Comparison of ENCODE assay signal across 25 cellular contexts in the genomic region with DNA sequence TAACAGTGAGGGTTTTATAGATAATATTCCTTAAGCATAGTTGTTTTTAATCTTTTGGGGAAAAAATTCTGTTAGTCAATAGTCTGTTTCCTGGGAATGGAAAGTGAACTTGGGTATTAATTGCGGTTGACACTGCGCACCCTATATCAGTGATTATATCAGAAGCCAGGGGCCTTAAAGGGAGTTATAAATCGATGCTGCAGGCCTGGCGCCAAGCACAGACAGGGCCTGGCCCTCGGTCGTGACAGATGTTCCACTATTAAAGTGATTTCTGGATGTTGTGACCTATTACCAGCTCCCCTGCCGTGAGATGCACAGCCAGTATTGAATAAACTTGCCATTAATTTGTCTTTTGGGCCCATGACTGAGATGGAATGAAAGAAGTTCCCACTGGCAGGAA. TPM values are rescaled to one million over a fixed set of nuclear protein-coding genes. Genes with fewer than 3 reads are reported as not detected.
DNase-seq lines count a peak whose midpoint lies in the region; ATAC-seq and TF ChIP-seq lines count a peak whose summit lies in the region.
"Had no signal": no experiment of that assay in that cellular context is flagged by ENCODE, and none has a peak within 500 bp of the region (broad histone marks: within the 10 kb centered on the region; RNA-seq: fewer than 3 reads in every experiment).

No MANE protein-coding gene starts in this region.

- H3K4me3 Mint-ChIP-seq in neural progenitor cell (no peak overlapping the region), immature natural killer cell (no peak overlapping the region)
- no peak overlapping the region for H3K4me3 Mint-ChIP-seq in activated naive CD8-positive, alpha-beta T cell treated with anti-CD3 and anti-CD28 coated beads, Interleukin-2, amount 50 U/mL, for 24 hours
- H3K4me3 Mint-ChIP-seq: CD8-positive, alpha-beta T cell had no signal

- peak overlapping the region; percentile 19 for H3K27ac Mint-ChIP-seq in neural progenitor cell
- no peak overlapping the region for H3K27ac Mint-ChIP-seq in activated naive CD8-positive, alpha-beta T cell treated with anti-CD3 and anti-CD28 coated beads, Interleukin-2, amount 50 U/mL, for 24 hours
- H3K27ac Mint-ChIP-seq in immature natural killer cell = no peak overlapping the region
- H3K27ac Mint-ChIP-seq: CD8-positive, alpha-beta T cell had no signal

- no peak overlapping the region for H2AFZ ChIP-seq in neural progenitor cell (replicated peaks)

- DNase-seq in DMS 273 (lab: John Stamatoyannopoulos, UW; ENCODE audit: unreplicated experiment) (peak; percentile 26), DMS 273 treated with DMSO at 0.1 percent for 48 hours (lab: John Stamatoyannopoulos, UW) (no peak), NCI-H446 treated with DMSO at 0.1 percent for 48 hours (lab: John Stamatoyannopoulos, UW) (peak; percentile 17), adipocyte (ENCODE audit: low read depth) (no peak), neural progenitor cell (ENCODE audit: low spot score) (no peak), immature natural killer cell (no peak)
- DNase-seq in activated naive CD8-positive, alpha-beta T cell treated with anti-CD3 and anti-CD28 coated beads, Interleukin-2, amount 50 U/mL, for 24 hours = no peak
- DNase-seq: ACHN; C1 segment of cervical spinal cord; CD8-positive, alpha-beta T cell; DMS53; GF-D8; NCI-H1092 treated with DMSO at 0.1 percent for 48 hours; NCI-H1436 treated with DMSO at 0.1 percent for 48 hours; NCI-H2029; NCI-H2171 treated with DMSO at 0.1 percent for 48 hours; NCI-H774; Peyer's patch; SW 1271 had no signal

- H3K9me3 ChIP-seq in adipocyte (ENCODE audit: control insufficient read depth, low read length) (no peaks in the 10 kb centered on the region), neural progenitor cell (ENCODE audit: low read depth) (no peaks in the 10 kb centered on the region)
- H3K9me3 ChIP-seq: Peyer's patch, SJSA1 had no signal

- no peaks in the 10 kb centered on the region for H4K20me1 ChIP-seq in neural progenitor cell (ENCODE audit: low read depth)

- H3K4me3 ChIP-seq in adipocyte (ENCODE audit: low read length) (peak overlapping the region; percentile 13), neural progenitor cell (no peak overlapping the region)
- H3K4me3 ChIP-seq: Peyer's patch, SJSA1 had no signal

- H3K9me3 Mint-ChIP-seq in neural progenitor cell (peaks cover 10% of the 10 kb centered on the region), immature natural killer cell (peaks cover 0 to 14% (median 1%) of the 10 kb centered on the region in 6 donors)
- no peaks in the 10 kb centered on the region for H3K9me3 Mint-ChIP-seq in activated naive CD8-positive, alpha-beta T cell treated with anti-CD3 and anti-CD28 coated beads, Interleukin-2, amount 50 U/mL, for 24 hours

- H3F3A ChIP-seq in neural progenitor cell (ENCODE audit: low read depth) = no peaks in the 10 kb centered on the region

- H3K27me3 Mint-ChIP-seq in neural progenitor cell (ENCODE audit: insufficient read depth, low read depth) = peaks cover 4% of the 10 kb centered on the region
- no peaks in the 10 kb centered on the region for H3K27me3 Mint-ChIP-seq in activated naive CD8-positive, alpha-beta T cell treated with anti-CD3 and anti-CD28 coated beads, Interleukin-2, amount 50 U/mL, for 24 hours
- H3K27me3 Mint-ChIP-seq in immature natural killer cell (ENCODE audit: low read depth in 3 of 3) = no peaks in the 10 kb centered on the region

- H3K4me1 Mint-ChIP-seq in neural progenitor cell (peaks cover 29% of the 10 kb centered on the region), immature natural killer cell (no peaks in the 10 kb centered on the region)
- no peaks in the 10 kb centered on the region for H3K4me1 Mint-ChIP-seq in activated naive CD8-positive, alpha-beta T cell treated with anti-CD3 and anti-CD28 coated beads, Interleukin-2, amount 50 U/mL, for 24 hours

- no peaks in the 10 kb centered on the region for H3K36me3 ChIP-seq in adipocyte (ENCODE audit: control insufficient read depth, insufficient read depth, low read length, severe bottlenecking)
- no peaks in the 10 kb centered on the region for H3K36me3 ChIP-seq in neural progenitor cell
- H3K36me3 ChIP-seq: Peyer's patch, SJSA1 had no signal

- no peak overlapping the region for H3K27ac ChIP-seq in neural progenitor cell
- H3K27ac ChIP-seq: 22Rv1, HL-60, KMS-11, Peyer's patch, SJSA1 had no signal

- ATAC-seq in GM19397 (IDR thresholded peaks at IDR 0.05; ENCODE audit: unreplicated experiment) = no peak
- no peak for ATAC-seq in activated naive CD8-positive, alpha-beta T cell treated with anti-CD3 and anti-CD28 coated beads, Interleukin-2, amount 50 U/mL, for 24 hours
- ATAC-seq: CD8-positive, alpha-beta T cell had no signal

- H3K27me3 ChIP-seq in adipocyte (replicated peaks; ENCODE audit: control insufficient read depth, insufficient read depth, low read length) (no peaks in the 10 kb centered on the region), neural progenitor cell (no peaks in the 10 kb centered on the region)
- H3K27me3 ChIP-seq: Peyer's patch, SJSA1 had no signal

- H3K79me2 ChIP-seq in neural progenitor cell (ENCODE audit: low read depth) = no peaks in the 10 kb centered on the region

- H3K4me1 ChIP-seq in adipocyte (ENCODE audit: control insufficient read depth, insufficient read depth, low read length) = peaks cover 22% of the 10 kb centered on the region
- H3K4me1 ChIP-seq in neural progenitor cell = peaks cover 19% of the 10 kb centered on the region
- H3K4me1 ChIP-seq: Peyer's patch, SJSA1 had no signal

- H3K36me3 Mint-ChIP-seq in neural progenitor cell (peaks cover 2% of the 10 kb centered on the region), immature natural killer cell (no peaks in the 10 kb centered on the region)
- no peaks in the 10 kb centered on the region for H3K36me3 Mint-ChIP-seq in activated naive CD8-positive, alpha-beta T cell treated with anti-CD3 and anti-CD28 coated beads, Interleukin-2, amount 50 U/mL, for 24 hours (ENCODE audit: low read depth)
- H3K36me3 Mint-ChIP-seq: CD8-positive, alpha-beta T cell had no signal

- H3K9ac ChIP-seq in adipocyte (ENCODE audit: low read length) (no peak overlapping the region), neural progenitor cell (no peak overlapping the region)
- H3K9ac ChIP-seq: KMS-11 had no signal

- H3K4me2 ChIP-seq in neural progenitor cell = no peak overlapping the region
- H3K4me2 ChIP-seq: KMS-11 had no signal

- TF ChIP-seq CTCF in neural progenitor cell (IDR thresholded peaks at IDR 0.05) = no peak

RNA-seq across cellular contexts. Expression of a gene that starts 45.0 kb away (rescaled TPM):
- total RNA-seq in neural progenitor cell (ENCODE audit: low replicate concordance) = 1.0 and 1.2 TPM in 2 replicates
- not detected for polyA plus RNA-seq in immature natural killer cell
- total RNA-seq: CD8-positive, alpha-beta T cell; OCI-LY7 had no signal

Comparison
In these comparisons a context has a peak if more than half of its experiments do, and no peak if none do; other contexts are left out.
1. DNase-seq: peak in DMS 273 (single experiment) and NCI-H446 treated with DMSO at 0.1 percent for 48 hours (single experiment); none in DMS 273 treated with DMSO at 0.1 percent for 48 hours (single experiment), adipocyte (single experiment), neural progenitor cell (single experiment), activated naive CD8-positive, alpha-beta T cell treated with anti-CD3 and anti-CD28 coated beads, Interleukin-2, amount 50 U/mL, for 24 hours (single experiment) and immature natural killer cell (0 of 3).